9 cellular contexts compared by ENCODE assay signal in genomic region chr15:84992157-84992940, GRCh38.
A peak's percentile ranks its signal among the peaks of the same experiment; 100 is the strongest.
DNase-seq lines count a peak whose midpoint lies in the region; ATAC-seq and TF ChIP-seq lines count a peak whose summit lies in the region.
"Had no signal": no experiment of that assay in that cellular context is flagged by ENCODE, and none has a peak within 500 bp of the region (broad histone marks: within the 10 kb centered on the region; RNA-seq: fewer than 3 reads in every experiment).

No MANE protein-coding gene starts in this region.

- CTCF ChIA-PET in RWPE1 (lab: Yijun Ruan, JAX): no interaction called here

- no peak overlapping the region for H3K27ac ChIP-seq in RWPE1

- ATAC-seq in GM19467 (IDR thresholded peaks at IDR 0.05; ENCODE audit: unreplicated experiment) (no peak), GM21447 (IDR thresholded peaks at IDR 0.05; ENCODE audit: unreplicated experiment) (no peak), GM21423 (IDR thresholded peaks at IDR 0.05; ENCODE audit: unreplicated experiment) (no peak)

- DNase-seq in EL (peak; percentile 74), RWPE1 (ENCODE audit: low spot score) (peak; percentile 80), dedifferentiated amniotic fluid mesenchymal stem cell (ENCODE audit: extremely low spot score) (peak; percentile 66), NCI-H82 treated with DMSO at 0.1 percent for 48 hours (lab: John Stamatoyannopoulos, UW; ENCODE audit: unreplicated experiment) (no peak)
- DNase-seq in stimulated activated CD4-positive, alpha-beta T cell treated with anti-CD3 and anti-CD28 coated beads, Interleukin-12 subunit alpha, Interleukin-12 subunit beta, amount 100 ng/mL, for 24 hours (ENCODE audit: low read depth in 2 of 2): peak; percentile 11 to 39
- DNase-seq: naive B cell had no signal

- POLR2A ChIA-PET in RWPE1 (lab: Yijun Ruan, JAX; ENCODE audit: low non-redundant PET): interaction anchor here (0.5 kb wide), 1 partner anchor 52 kb away, joined by 3 read pairs; no protein-coding TSS in a partner anchor

- TF ChIP-seq CTCF in RWPE1 (conservative IDR thresholded peaks at IDR 0.05; ENCODE audit: low read depth): no peak
